9 cellular contexts compared by ENCODE assay signal in the genomic region with DNA sequence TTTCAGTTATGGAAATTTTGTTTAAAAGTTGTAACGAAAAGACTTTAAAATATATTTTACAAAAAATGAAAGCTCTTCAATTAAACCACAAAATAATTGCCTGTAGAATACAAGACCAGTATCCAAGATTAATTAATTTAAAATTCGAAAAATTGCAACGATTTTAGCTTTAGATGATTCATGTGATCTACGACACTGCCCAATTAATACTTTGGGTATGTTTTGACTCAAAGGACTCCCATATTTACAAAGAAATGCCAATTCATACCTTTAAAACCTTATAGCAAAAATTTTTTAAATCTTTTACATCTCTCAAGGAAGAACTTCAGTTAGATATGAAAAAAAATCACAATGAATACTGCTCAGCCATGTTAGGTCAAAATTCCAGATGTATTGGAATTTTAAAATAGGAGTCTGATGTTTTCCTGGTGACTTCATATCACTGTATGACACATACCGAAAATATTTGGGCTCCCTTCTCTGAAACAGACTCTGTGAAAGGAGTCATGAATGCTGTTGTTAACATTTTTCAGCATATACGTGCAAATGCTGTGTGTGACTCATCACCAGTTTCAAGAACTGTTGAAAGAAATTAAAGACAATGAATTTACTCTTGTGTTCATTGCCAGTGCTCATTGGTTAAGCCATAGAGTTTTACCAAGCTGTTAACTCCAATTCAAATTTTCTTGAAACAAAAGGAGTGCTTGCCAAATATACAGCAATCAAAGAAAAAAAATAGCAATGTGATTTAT. TPM values are rescaled to one million over a fixed set of nuclear protein-coding genes. Genes with fewer than 3 reads are reported as not detected.
A peak's percentile ranks its signal among the peaks of the same experiment; 100 is the strongest.
DNase-seq lines count a peak whose midpoint lies in the region; FAIRE-seq and TF ChIP-seq lines count a peak whose summit lies in the region.
"Had no signal": no experiment of that assay in that cellular context is flagged by ENCODE, and none has a peak within 500 bp of the region (broad histone marks: within the 10 kb centered on the region; RNA-seq: fewer than 3 reads in every experiment).

No MANE protein-coding gene starts in this region.

- peaks cover 23 to 32% of the 10 kb centered on the region in 2 experiments for H3K4me1 Mint-ChIP-seq in H9
- H3K4me1 Mint-ChIP-seq in stimulated activated naive CD8-positive, alpha-beta T cell treated with anti-CD3 and anti-CD28 coated beads, Interleukin-15, Interleukin-2, amounts not matched to agents 100 ng/mL and 50 ng/mL, for 24 hours (ENCODE audit: low read depth), result peaks cover 37% of the 10 kb centered on the region

- no CpG with 5 or more reads among the region's 6 CpGs for WGBS in H9 (ENCODE audit: extremely low coverage, insufficient read length, low lambda C conversion rate)

- no peak overlapping the region for H3T11ph ChIP-seq in H9 (ENCODE audit: low read length)

- FAIRE-seq in RCC 7860 (lab: Jason Lieb, UNC), result peak; percentile 100

- H3K23me2 ChIP-seq in H9 (ENCODE audit: insufficient read length, low read depth, low read length, poor library complexity, severe bottlenecking), result no peaks in the 10 kb centered on the region

- H2BK15ac ChIP-seq in H9 (ENCODE audit: low read depth, low read length), result no peak overlapping the region

- H3K4ac ChIP-seq in H9 (ENCODE audit: low read depth, low read length), result no peak overlapping the region

- H3K9me3 Mint-ChIP-seq in H9, result peaks cover 0 to 17% of the 10 kb centered on the region in 2 experiments; a peak in 4 of 5 replicates
- H3K9me3 Mint-ChIP-seq in stimulated activated naive CD8-positive, alpha-beta T cell treated with anti-CD3 and anti-CD28 coated beads, Interleukin-15, Interleukin-2, amounts not matched to agents 100 ng/mL and 50 ng/mL, for 24 hours, result peaks cover 5% of the 10 kb centered on the region

- CTCF ChIA-PET in OCI-LY7 (lab: Charles Lee; ENCODE audit: unreplicated experiment), result no interaction called here

- no peaks in the 10 kb centered on the region; a peak in 2 of 7 replicates for H3K36me3 Mint-ChIP-seq in H9 (ENCODE audit: insufficient read depth in 1 of 3, low read depth in 3 of 3)
- H3K36me3 Mint-ChIP-seq in stimulated activated naive CD8-positive, alpha-beta T cell treated with anti-CD3 and anti-CD28 coated beads, Interleukin-15, Interleukin-2, amounts not matched to agents 100 ng/mL and 50 ng/mL, for 24 hours (ENCODE audit: low read depth), result peaks cover 6% of the 10 kb centered on the region

- no peaks in the 10 kb centered on the region for H3K9me3 ChIP-seq in H9 (ENCODE audit: control insufficient read depth, low read depth, low read length)
- no peaks in the 10 kb centered on the region for H3K9me3 ChIP-seq in fibroblast of lung (ENCODE audit: control insufficient read depth, insufficient read depth, low read depth, low read length)
- H3K9me3 ChIP-seq in OCI-LY7 (ENCODE audit: low read length), result no peaks in the 10 kb centered on the region

- H2BK120ac ChIP-seq in H9 (ENCODE audit: low read depth, low read length, poor library complexity, severe bottlenecking), result no peak overlapping the region

- H4K91ac ChIP-seq in H9 (ENCODE audit: insufficient read length, low read depth, low read length), result no peak overlapping the region

- no peaks in the 10 kb centered on the region for H4K20me1 ChIP-seq in H9 (ENCODE audit: control insufficient read depth, insufficient read depth, insufficient read length)
- no peaks in the 10 kb centered on the region for H4K20me1 ChIP-seq in fibroblast of lung (ENCODE audit: control insufficient read depth, extremely low read depth, insufficient read depth, low read length)
- H4K20me1 ChIP-seq in OCI-LY7 (ENCODE audit: insufficient read depth, low read length), result no peaks in the 10 kb centered on the region

- H3K36me3 ChIP-seq in fibroblast of lung (ENCODE audit: control insufficient read depth, insufficient read depth, low read length) (no peaks in the 10 kb centered on the region), OCI-LY7 (ENCODE audit: insufficient read depth, low read length) (no peaks in the 10 kb centered on the region)

- no peak overlapping the region for H3K18ac ChIP-seq in H9 (ENCODE audit: insufficient read length, low read depth, low read length)

- no peak overlapping the region for H4K8ac ChIP-seq in H9 (replicated peaks; ENCODE audit: insufficient read length, low read depth, low read length)

- H3K79me2 ChIP-seq in H9 (ENCODE audit: insufficient read depth, low read length), result no peaks in the 10 kb centered on the region
- H3K79me2 ChIP-seq in fibroblast of lung (ENCODE audit: control insufficient read depth, insufficient read depth, low read length), result no peaks in the 10 kb centered on the region
- no peaks in the 10 kb centered on the region for H3K79me2 ChIP-seq in OCI-LY7 (ENCODE audit: insufficient read depth, low read depth, low read length)

- POLR2A ChIA-PET in OCI-LY7 (lab: Charles Lee), result interaction anchor here (0.6 kb wide), 1 partner anchor 1504 kb away, joined by 3 read pairs; no protein-coding TSS in a partner anchor

- H3K27me3 ChIP-seq in H9 (ENCODE audit: insufficient read depth, low read length), result no peaks in the 10 kb centered on the region
- no peaks in the 10 kb centered on the region for H3K27me3 ChIP-seq in fibroblast of lung (ENCODE audit: control insufficient read depth, insufficient read depth, low read length)

- H3K4me3 Mint-ChIP-seq in H9, result peak overlapping the region in 1 of 2 experiments; percentile 26; a peak in 1 of 5 replicates
- H3K4me3 Mint-ChIP-seq in stimulated activated naive CD8-positive, alpha-beta T cell treated with anti-CD3 and anti-CD28 coated beads, Interleukin-15, Interleukin-2, amounts not matched to agents 100 ng/mL and 50 ng/mL, for 24 hours, result no peak overlapping the region

- no peak overlapping the region for H3K23ac ChIP-seq in H9 (ENCODE audit: insufficient read length, low read depth, low read length)

- H3K4me1 ChIP-seq in H9 (ENCODE audit: insufficient read depth, low read length), result no peaks in the 10 kb centered on the region; the same call in 1 of the 2 replicates
- H3K4me1 ChIP-seq in fibroblast of lung (ENCODE audit: control insufficient read depth, extremely low read depth, insufficient read depth, low read length), result peaks cover 7% of the 10 kb centered on the region
- H3K4me1 ChIP-seq in OCI-LY7 (ENCODE audit: insufficient read depth, low read length, poor library complexity, severe bottlenecking), result no peaks in the 10 kb centered on the region

- H3K4me3 ChIP-seq in fibroblast of lung (replicated peaks in 1 of 4; ENCODE audit: control extremely low read depth in 1 of 4, insufficient read depth in 1 of 4, low read depth in 3 of 4, low read length in 4 of 4) (peak overlapping the region in 2 of 4 experiments; percentile 38 to 39), OCI-LY7 (ENCODE audit: low read depth, low read length, poor library complexity, severe bottlenecking) (no peak overlapping the region)
- H3K4me3 ChIP-seq: skin epidermis had no signal

- no peak overlapping the region for H2BK5ac ChIP-seq in H9 (ENCODE audit: insufficient read length, low read length)

- no peak overlapping the region for H3K14ac ChIP-seq in H9 (ENCODE audit: insufficient read depth, low read length)

- no peak overlapping the region for H2BK12ac ChIP-seq in H9 (ENCODE audit: insufficient read length, low read depth, low read length)

- H3K27ac ChIP-seq in H9 (ENCODE audit: insufficient read length, low read depth, low read length) (peak overlapping the region; percentile 39), fibroblast of lung (ENCODE audit: insufficient read depth, low read length) (peak overlapping the region; percentile 75), OCI-LY7 (ENCODE audit: low read depth, low read length, poor library complexity, severe bottlenecking) (no peak overlapping the region)

- no peak overlapping the region for H4K5ac ChIP-seq in H9 (ENCODE audit: insufficient read length, low read depth, low read length)

- H3K9ac ChIP-seq in H9 (ENCODE audit: extremely low read depth, insufficient read length, low read length) (no peak overlapping the region), fibroblast of lung (ENCODE audit: insufficient read depth, low read length) (no peak overlapping the region)

- H2AK5ac ChIP-seq in H9 (ENCODE audit: insufficient read length, low read length), result no peak overlapping the region

- H3K27me3 Mint-ChIP-seq in H9 (ENCODE audit: low read depth), result no peaks in the 10 kb centered on the region
- H3K27me3 Mint-ChIP-seq in stimulated activated naive CD8-positive, alpha-beta T cell treated with anti-CD3 and anti-CD28 coated beads, Interleukin-15, Interleukin-2, amounts not matched to agents 100 ng/mL and 50 ng/mL, for 24 hours, result no peaks in the 10 kb centered on the region

- H2BK20ac ChIP-seq in H9 (ENCODE audit: low read depth, low read length, poor library complexity, severe bottlenecking), result no peak overlapping the region

- H3K4me2 ChIP-seq in H9 (ENCODE audit: insufficient read depth, insufficient read length, low read length), result peak overlapping the region; percentile 30
- peak overlapping the region; percentile 64 for H3K4me2 ChIP-seq in fibroblast of lung (ENCODE audit: extremely low read depth, insufficient read depth, low read length)
- no peak overlapping the region for H3K4me2 ChIP-seq in OCI-LY7 (ENCODE audit: low read length)

- DNase-seq in EH (ENCODE audit: low read depth) (peak; percentile 95), H9 (no peak), RCC 7860 (ENCODE audit: low spot score) (peak; percentile 95), fibroblast of lung (ENCODE audit: low read depth in 2 of 2) (peak; percentile 96 to 97), NCI-H2029 (lab: John Stamatoyannopoulos, UW) (no peak), Kasumi-1 (lab: John Stamatoyannopoulos, UW) (no peak), OCI-LY7 (ENCODE audit: low spot score) (no peak)

- intact Hi-C loops in OCI-LY7 (cut with micrococcal nuclease; ENCODE audit: unreplicated experiment), result no loop called here

- BruUV-seq in OCI-LY7 (replicated peaks; lab: Mats Ljungman, UMichigan), result no TSS peak

- H2AFZ ChIP-seq in H9 (ENCODE audit: low read length) (no peak overlapping the region), fibroblast of lung (ENCODE audit: low read length) (no peak overlapping the region), OCI-LY7 (ENCODE audit: low read length) (no peak overlapping the region)

- no peaks in the 10 kb centered on the region for H3K9me2 ChIP-seq in OCI-LY7 (ENCODE audit: insufficient read depth, low read length)

- H3K56ac ChIP-seq in H9 (ENCODE audit: insufficient read length, low read depth, low read length), result no peak overlapping the region

- no peaks in the 10 kb centered on the region for H3K79me1 ChIP-seq in H9 (ENCODE audit: insufficient read depth, low read depth, low read length, poor library complexity, severe bottlenecking)

- TF ChIP-seq CTCF in H9 (conservative IDR thresholded peaks at IDR 0.05) (no peak), fibroblast of lung (conservative IDR thresholded peaks at IDR 0.05 in 1 of 2, IDR thresholded peaks at IDR 0.05 in 1 of 2; ENCODE audit: low read depth in 1 of 2, low read length in 2 of 2) (no peak), OCI-LY7 (conservative IDR thresholded peaks at IDR 0.05; ENCODE audit: low read length) (no peak)

- peak overlapping the region; percentile 52 to 94 (median 92); a peak in 4 of 7 replicates for H3K27ac Mint-ChIP-seq in H9
- H3K27ac Mint-ChIP-seq in stimulated activated naive CD8-positive, alpha-beta T cell treated with anti-CD3 and anti-CD28 coated beads, Interleukin-15, Interleukin-2, amounts not matched to agents 100 ng/mL and 50 ng/mL, for 24 hours, result peak overlapping the region; percentile 55

RNA-seq across cellular contexts. Expression of gene SMS, which starts 13.8 kb away (rescaled TPM):
- 411 and 415 TPM in 2 replicates for total RNA-seq in H9 (2021)
- total RNA-seq in fibroblast of lung, result 176 and 252 TPM in 2 replicates
- polyA plus RNA-seq in fibroblast of lung, result 129 and 186 TPM in 2 replicates
- 134 and 199 TPM in 2 replicates for polyA plus RNA-seq in fibroblast of lung (2012)
- 16.2 and 23.8 TPM in 2 replicates for polyA minus RNA-seq in fibroblast of lung (ENCODE audit: low replicate concordance)
- total RNA-seq in OCI-LY7 (2014; rRNA removed; shearing (Covaris generic)), result 59.6 and 64.9 TPM in 2 replicates
- 86.3 and 88.3 TPM in 2 replicates for total RNA-seq in OCI-LY7 (2022)

Comparison
In these comparisons a context has a peak if more than half of its experiments do, and no peak if none do; other contexts are left out.
1. DNase-seq: peak in EH (single experiment), RCC 7860 (single experiment) and fibroblast of lung (2 of 2); none in H9 (single experiment), NCI-H2029 (single experiment), Kasumi-1 (0 of 2) and OCI-LY7 (single experiment).